In the genomic region with DNA sequence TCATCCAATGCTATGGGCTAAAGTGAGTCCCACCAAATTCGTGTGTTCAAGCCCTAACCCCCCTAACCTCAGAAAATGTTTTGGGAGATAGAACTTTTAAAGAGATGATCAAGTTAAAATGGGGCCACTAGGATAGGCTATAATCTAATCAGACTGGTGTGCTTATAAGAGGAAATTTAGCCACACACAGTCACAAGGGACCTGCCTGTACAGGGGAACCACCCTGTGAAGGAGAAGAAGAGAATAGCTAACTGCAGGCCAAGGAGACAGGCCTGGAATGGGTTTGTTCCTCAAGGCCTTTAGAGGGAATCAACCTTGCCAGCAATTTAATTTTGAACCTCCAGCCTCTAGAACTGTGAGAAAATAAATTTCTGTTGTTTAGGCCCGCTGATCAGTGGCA, we compare ENCODE assay signal across 1 cellular context.
TF ChIP-seq lines count a peak whose summit lies in the region.

No MANE protein-coding gene starts in this region.

TF ChIP-seq in SK-N-SH treated with all-trans-retinoic acid at 6 μM for 48 hours, 23 proteins besides CTCF, POLR2A, EP300 and RAD21 (continued from another document):
- TF ChIP-seq, protein P1, sequence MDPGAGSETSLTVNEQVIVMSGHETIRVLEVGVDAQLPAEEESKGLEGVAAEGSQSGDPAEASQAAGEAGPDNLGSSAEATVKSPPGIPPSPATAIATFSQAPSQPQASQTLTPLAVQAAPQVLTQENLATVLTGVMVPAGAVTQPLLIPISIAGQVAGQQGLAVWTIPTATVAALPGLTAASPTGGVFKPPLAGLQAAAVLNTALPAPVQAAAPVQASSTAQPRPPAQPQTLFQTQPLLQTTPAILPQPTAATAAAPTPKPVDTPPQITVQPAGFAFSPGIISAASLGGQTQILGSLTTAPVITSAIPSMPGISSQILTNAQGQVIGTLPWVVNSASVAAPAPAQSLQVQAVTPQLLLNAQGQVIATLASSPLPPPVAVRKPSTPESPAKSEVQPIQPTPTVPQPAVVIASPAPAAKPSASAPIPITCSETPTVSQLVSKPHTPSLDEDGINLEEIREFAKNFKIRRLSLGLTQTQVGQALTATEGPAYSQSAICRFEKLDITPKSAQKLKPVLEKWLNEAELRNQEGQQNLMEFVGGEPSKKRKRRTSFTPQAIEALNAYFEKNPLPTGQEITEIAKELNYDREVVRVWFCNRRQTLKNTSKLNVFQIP (CRISPR knock-in tag; IDR thresholded peaks at IDR 0.05; ENCODE audit: borderline replicate concordance, low read depth), result no peak
- no peak for TF ChIP-seq ISL1 (CRISPR knock-in tag; IDR thresholded peaks at IDR 0.05)
